ENCODE assay signal across 10 cellular contexts in the genomic region with DNA sequence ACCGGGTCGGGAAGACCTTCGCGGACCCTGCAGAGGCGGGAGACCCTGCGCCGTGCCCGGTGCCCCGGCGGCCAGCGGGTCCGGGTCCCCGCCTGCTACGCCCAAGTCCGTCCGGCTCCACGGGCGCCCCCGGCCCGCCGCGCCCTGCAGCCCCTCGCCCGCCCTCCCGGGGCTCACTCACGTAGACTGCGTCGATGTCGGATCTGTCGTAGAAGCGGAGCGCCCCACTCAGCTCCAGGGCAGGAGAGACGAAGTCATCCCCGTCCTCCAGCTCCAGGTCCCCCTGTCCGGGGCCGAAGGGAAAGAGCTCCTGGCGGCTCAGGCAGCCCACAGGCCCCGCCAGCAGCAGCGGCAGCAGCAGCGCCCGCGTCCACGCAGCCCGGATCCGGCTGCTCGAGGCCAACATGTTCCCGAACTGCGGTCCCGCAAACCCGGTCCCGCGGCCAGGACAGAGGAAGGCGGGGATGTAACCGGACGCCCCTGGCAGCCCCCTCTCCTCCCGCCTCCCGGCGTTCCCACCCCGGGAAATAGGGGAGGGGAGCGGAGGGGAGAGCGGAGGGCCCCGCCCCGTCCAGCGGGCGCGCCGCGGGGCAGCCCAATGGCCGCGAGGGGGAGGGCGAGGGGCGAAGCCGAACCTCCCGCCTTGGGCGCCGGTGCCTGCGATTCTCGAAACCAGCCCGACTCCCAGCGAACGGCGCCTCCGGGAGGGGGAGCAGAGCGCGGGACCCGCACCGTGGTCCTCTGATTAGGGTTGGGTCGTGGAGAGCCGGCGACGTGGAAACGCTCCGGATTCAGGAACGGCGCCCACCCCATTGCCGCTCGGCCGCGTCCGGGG. TPM values are rescaled to one million over a fixed set of nuclear protein-coding genes. Genes with fewer than 3 reads are reported as not detected.
DNase-seq lines count a peak whose midpoint lies in the region; ATAC-seq and TF ChIP-seq lines count a peak whose summit lies in the region.
"Had no signal": no experiment of that assay in that cellular context is flagged by ENCODE, and none has a peak within 500 bp of the region (broad histone marks: within the 10 kb centered on the region; RNA-seq: fewer than 3 reads in every experiment).

A gene with protein sequence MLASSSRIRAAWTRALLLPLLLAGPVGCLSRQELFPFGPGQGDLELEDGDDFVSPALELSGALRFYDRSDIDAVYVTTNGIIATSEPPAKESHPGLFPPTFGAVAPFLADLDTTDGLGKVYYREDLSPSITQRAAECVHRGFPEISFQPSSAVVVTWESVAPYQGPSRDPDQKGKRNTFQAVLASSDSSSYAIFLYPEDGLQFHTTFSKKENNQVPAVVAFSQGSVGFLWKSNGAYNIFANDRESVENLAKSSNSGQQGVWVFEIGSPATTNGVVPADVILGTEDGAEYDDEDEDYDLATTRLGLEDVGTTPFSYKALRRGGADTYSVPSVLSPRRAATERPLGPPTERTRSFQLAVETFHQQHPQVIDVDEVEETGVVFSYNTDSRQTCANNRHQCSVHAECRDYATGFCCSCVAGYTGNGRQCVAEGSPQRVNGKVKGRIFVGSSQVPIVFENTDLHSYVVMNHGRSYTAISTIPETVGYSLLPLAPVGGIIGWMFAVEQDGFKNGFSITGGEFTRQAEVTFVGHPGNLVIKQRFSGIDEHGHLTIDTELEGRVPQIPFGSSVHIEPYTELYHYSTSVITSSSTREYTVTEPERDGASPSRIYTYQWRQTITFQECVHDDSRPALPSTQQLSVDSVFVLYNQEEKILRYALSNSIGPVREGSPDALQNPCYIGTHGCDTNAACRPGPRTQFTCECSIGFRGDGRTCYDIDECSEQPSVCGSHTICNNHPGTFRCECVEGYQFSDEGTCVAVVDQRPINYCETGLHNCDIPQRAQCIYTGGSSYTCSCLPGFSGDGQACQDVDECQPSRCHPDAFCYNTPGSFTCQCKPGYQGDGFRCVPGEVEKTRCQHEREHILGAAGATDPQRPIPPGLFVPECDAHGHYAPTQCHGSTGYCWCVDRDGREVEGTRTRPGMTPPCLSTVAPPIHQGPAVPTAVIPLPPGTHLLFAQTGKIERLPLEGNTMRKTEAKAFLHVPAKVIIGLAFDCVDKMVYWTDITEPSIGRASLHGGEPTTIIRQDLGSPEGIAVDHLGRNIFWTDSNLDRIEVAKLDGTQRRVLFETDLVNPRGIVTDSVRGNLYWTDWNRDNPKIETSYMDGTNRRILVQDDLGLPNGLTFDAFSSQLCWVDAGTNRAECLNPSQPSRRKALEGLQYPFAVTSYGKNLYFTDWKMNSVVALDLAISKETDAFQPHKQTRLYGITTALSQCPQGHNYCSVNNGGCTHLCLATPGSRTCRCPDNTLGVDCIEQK (minus strand): TSS at position 417 of the 835 bp plus-strand sequence. CDS start 11 bp downstream, at position 406.

- H3K4me3 ChIP-seq in HL-60 (replicated peaks; ENCODE audit: insufficient read depth, low read length): peak within 1 kb of the TSS; percentile 36
- H3K4me3 ChIP-seq: BLaER1 had no signal

- peaks cover 33% of the 10 kb centered on the region for H3K4me1 Mint-ChIP-seq in activated B cell treated with CpG ODN at 0.5 μM for 24 hours
- H3K4me1 Mint-ChIP-seq in dendritic cell treated with granulocyte-macrophage colony-stimulating factor and Interleukin-4, amounts not matched to agents 40 ng/mL and 50 ng/mL, for 4 days (ENCODE audit: low read depth): peaks cover 31% of the 10 kb centered on the region

- no peak within 1 kb of the TSS for H3K27ac Mint-ChIP-seq in activated B cell treated with CpG ODN at 0.5 μM for 24 hours
- H3K27ac Mint-ChIP-seq in dendritic cell treated with granulocyte-macrophage colony-stimulating factor and Interleukin-4, amounts not matched to agents 40 ng/mL and 50 ng/mL, for 4 days: peak within 1 kb of the TSS; percentile 84

- peak within 1 kb of the TSS; percentile 70 for H3K4me3 Mint-ChIP-seq in activated B cell treated with CpG ODN at 0.5 μM for 24 hours
- peak within 1 kb of the TSS; percentile 78 for H3K4me3 Mint-ChIP-seq in dendritic cell treated with granulocyte-macrophage colony-stimulating factor and Interleukin-4, amounts not matched to agents 40 ng/mL and 50 ng/mL, for 4 days

- DNase-seq in DMS79 treated with DMSO at 0.1 percent for 48 hours (lab: John Stamatoyannopoulos, UW) (peak; percentile 41), DMS79 (lab: John Stamatoyannopoulos, UW) (no peak), HL-60 (ENCODE audit: low read depth in 1 of 2, low spot score in 1 of 2) (peak in 1 of 2 experiments; percentile 11), activated B cell treated with CpG ODN at 0.5 μM for 24 hours (peak; percentile 38), left kidney (ENCODE audit: low read depth, low spot score) (peak; percentile 95)
- DNase-seq in stimulated activated CD8-positive, alpha-beta memory T cell treated with anti-CD3 and anti-CD28 coated beads, Interleukin-4, amount 100 ng/mL, for 48 hours: peak; percentile 34

- H3K27ac ChIP-seq in HL-60 (replicated peaks): no peak within 1 kb of the TSS; the same call in 1 of the 2 replicates
- H3K27ac ChIP-seq: BLaER1, epithelial cell of prostate had no signal

- ATAC-seq in activated B cell treated with CpG ODN at 0.5 μM for 24 hours (ENCODE audit: low read depth) (peak; percentile 18), HG03469 (IDR thresholded peaks at IDR 0.05; ENCODE audit: unreplicated experiment) (no peak)

- H3K9me3 Mint-ChIP-seq in activated B cell treated with CpG ODN at 0.5 μM for 24 hours: no peaks in the 10 kb centered on the region
- H3K9me3 Mint-ChIP-seq in dendritic cell treated with granulocyte-macrophage colony-stimulating factor and Interleukin-4, amounts not matched to agents 40 ng/mL and 50 ng/mL, for 4 days: no peaks in the 10 kb centered on the region

- no peaks in the 10 kb centered on the region for H3K36me3 Mint-ChIP-seq in activated B cell treated with CpG ODN at 0.5 μM for 24 hours (ENCODE audit: low read depth)
- H3K36me3 Mint-ChIP-seq in dendritic cell treated with granulocyte-macrophage colony-stimulating factor and Interleukin-4, amounts not matched to agents 40 ng/mL and 50 ng/mL, for 4 days (ENCODE audit: low read depth): no peaks in the 10 kb centered on the region

- intact Hi-C loops in activated B cell treated with CpG ODN at 0.5 μM for 24 hours (cut with micrococcal nuclease): loop anchor here (5.0 to 10.0 kb wide), 3 partner anchors 77 to 1693 kb away; partner anchors contain the start of genes COA6, GNG4 and GPR137B
- intact Hi-C loops in dendritic cell treated with granulocyte-macrophage colony-stimulating factor and Interleukin-4, amounts not matched to agents 40 ng/mL and 50 ng/mL, for 4 days (cut with micrococcal nuclease): no loop called here

- peaks cover 6% of the 10 kb centered on the region for H3K27me3 ChIP-seq in HL-60 (ENCODE audit: insufficient read depth, poor library complexity, severe bottlenecking)
- H3K27me3 ChIP-seq: BLaER1 had no signal

- CTCF ChIA-PET in activated B cell treated with CpG ODN at 0.5 μM for 24 hours (lab: Charles Lee): no interaction called here

- H3K27me3 Mint-ChIP-seq in activated B cell treated with CpG ODN at 0.5 μM for 24 hours: peaks cover 25% of the 10 kb centered on the region
- H3K27me3 Mint-ChIP-seq in dendritic cell treated with granulocyte-macrophage colony-stimulating factor and Interleukin-4, amounts not matched to agents 40 ng/mL and 50 ng/mL, for 4 days: peaks cover 39% of the 10 kb centered on the region

- TF ChIP-seq CTCF in HL-60 (IDR thresholded peaks at IDR 0.05; ENCODE audit: insufficient read depth, low read length): no peak
- TF ChIP-seq CTCF in activated B cell treated with CpG ODN at 0.5 μM for 24 hours (IDR thresholded peaks at IDR 0.05): no peak

- POLR2A ChIA-PET in activated B cell treated with CpG ODN at 0.5 μM for 24 hours (lab: Charles Lee): no interaction called here

RNA-seq across cellular contexts. Expression of the gene that starts here (rescaled TPM):
- total RNA-seq in activated B cell treated with CpG ODN at 0.5 μM for 24 hours: 0.04 and 0.10 TPM in 2 replicates

Comparison
In these comparisons a context has a peak if more than half of its experiments do, and no peak if none do; other contexts are left out.
1. Peak in DNase-seq and ATAC-seq in activated B cell treated with CpG ODN at 0.5 μM for 24 hours; RNA of the gene not detected or under 1 TPM.